8 cellular contexts compared by ENCODE assay signal in the genomic region with DNA sequence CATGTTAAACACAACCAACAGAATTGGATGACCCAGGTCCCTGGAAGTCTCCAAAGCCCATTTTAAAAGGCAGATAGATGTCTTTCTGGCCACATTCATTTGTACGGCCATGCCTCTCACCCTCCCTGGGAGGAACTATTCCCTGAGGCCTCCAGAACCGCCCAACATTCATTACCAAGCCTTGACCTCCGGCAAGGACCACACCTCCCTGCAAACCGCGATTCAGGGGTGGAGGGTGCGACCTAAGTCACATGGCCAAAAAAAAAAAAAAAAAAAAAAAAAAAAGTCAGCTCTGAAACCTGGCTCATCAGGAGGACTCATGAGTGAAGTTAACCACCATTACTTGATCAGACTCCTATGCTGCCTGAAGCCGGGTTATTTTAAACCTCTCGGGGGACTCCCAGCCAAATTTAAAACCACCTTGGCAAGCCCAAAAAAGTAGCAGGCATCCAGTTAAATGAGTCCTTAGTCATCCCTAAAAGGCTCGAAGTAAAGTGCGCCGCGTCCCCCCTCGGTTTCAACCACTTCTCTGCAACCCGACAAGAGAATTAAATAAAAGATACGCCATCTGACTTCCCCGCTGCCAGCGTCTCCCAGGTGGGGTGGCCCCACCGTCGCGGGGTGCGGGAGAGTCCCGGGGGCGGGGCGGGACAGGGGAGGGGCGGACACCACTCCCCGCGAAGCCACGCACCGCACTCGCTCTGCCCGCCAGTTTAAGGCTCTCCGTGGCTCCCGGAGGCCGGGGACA. TPM values are rescaled to one million over a fixed set of nuclear protein-coding genes. Genes with fewer than 3 reads are reported as not detected.
DNase-seq lines count a peak whose midpoint lies in the region; ATAC-seq and TF ChIP-seq lines count a peak whose summit lies in the region.

No MANE protein-coding gene starts in this region.

- peak overlapping the region; percentile 92 for H3K27ac ChIP-seq in layer of hippocampus (ENCODE audit: low read depth, low read length)

- TF ChIP-seq POLR2A in GM19193 (IDR thresholded peaks at IDR 0.05; ENCODE audit: extremely low read depth, insufficient read depth, insufficient read length), result peak; percentile 29

- peaks cover 59% of the 10 kb centered on the region for H3K4me1 Mint-ChIP-seq in chondrocyte (ENCODE audit: low read depth)

- no peaks in the 10 kb centered on the region for H3K27me3 Mint-ChIP-seq in chondrocyte (ENCODE audit: low read depth)

- no peaks in the 10 kb centered on the region for H3K27me3 ChIP-seq in layer of hippocampus (ENCODE audit: control insufficient read depth, insufficient read depth, low read length)

- peaks cover 8% of the 10 kb centered on the region for H3K36me3 Mint-ChIP-seq in chondrocyte (ENCODE audit: low read depth)

- TF ChIP-seq CTCF in chondrocyte (IDR thresholded peaks at IDR 0.05) (no peak), omental fat pad (IDR thresholded peaks at IDR 0.05) (no peak)

- DNase-seq in AG20443 (ENCODE audit: low spot score), result peak; percentile 77
- DNase-seq in HUDEP-2 (lab: John Stamatoyannopoulos, UW; ENCODE audit: unreplicated experiment in 76 of 76), result peak in 75 of 76 experiments; percentile 8 to 88 (median 74)
- no peak for DNase-seq in chondrocyte (ENCODE audit: low spot score)
- DNase-seq in stimulated activated CD4-positive, alpha-beta T cell treated with anti-CD3 and anti-CD28 coated beads, Interleukin-2, amount 100 ng/mL, for 48 hours, result peak; percentile 55 to 58
- DNase-seq in omental fat pad (ENCODE audit: low spot score), result no peak

- peak; percentile 46 to 51 for ATAC-seq in activated CD4-positive, CD25-positive, alpha-beta regulatory T cell treated with anti-CD3 and anti-CD28 coated beads, Interleukin-2, amount 50 U/mL, for 24 hours
- no peak for ATAC-seq in omental fat pad (ENCODE audit: low FRiP score)

- H3K4me3 Mint-ChIP-seq in chondrocyte (ENCODE audit: unreplicated experiment), result peak overlapping the region; percentile 97

- H3K9me3 Mint-ChIP-seq in chondrocyte (ENCODE audit: low read depth), result no peaks in the 10 kb centered on the region

- H3K27ac Mint-ChIP-seq in chondrocyte (ENCODE audit: unreplicated experiment), result peak overlapping the region; percentile 99

RNA-seq across cellular contexts. Expression of a gene that starts 2.4 kb away (rescaled TPM):
- total RNA-seq in chondrocyte (29.8 to 32.7 TPM (median 31.0 TPM) in 3 replicates), omental fat pad (100 to 1,000 TPM in 3 of 4 donors, 10 to 100 TPM in 1; 63.4 to 237 (median 164) TPM)

Comparison
In these comparisons a context has a peak if more than half of its experiments do, and no peak if none do; other contexts are left out.
1. DNase-seq: peak in AG20443 (single experiment), HUDEP-2 (75 of 76) and stimulated activated CD4-positive, alpha-beta T cell treated with anti-CD3 and anti-CD28 coated beads, Interleukin-2, amount 100 ng/mL, for 48 hours (2 of 2); none in chondrocyte (single experiment) and omental fat pad (single experiment).